ENCODE assay signal across 2 cellular contexts in the genomic region with DNA sequence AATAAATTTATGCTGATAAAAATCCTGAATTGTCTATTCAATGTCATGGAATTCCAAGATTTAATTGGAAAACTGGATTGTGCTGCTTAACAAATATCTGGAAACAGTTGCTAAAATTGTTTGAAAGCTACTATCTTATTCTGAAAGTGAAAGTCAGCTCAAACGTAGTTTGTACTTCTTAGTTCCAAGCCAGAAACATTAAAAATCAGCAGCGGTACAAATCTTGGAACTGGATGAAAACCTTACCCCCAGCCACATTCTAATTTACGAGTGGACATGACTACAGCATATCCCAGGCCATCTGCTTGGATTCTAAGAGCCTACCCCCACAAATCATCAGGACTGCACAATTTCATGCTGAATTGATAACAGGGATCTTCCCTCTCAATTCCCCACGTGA.
TF ChIP-seq lines count a peak whose summit lies in the region.

No MANE protein-coding gene starts in this region.

TF ChIP-seq in liver, 16 proteins besides CTCF, POLR2A, EP300 and RAD21:
- TF ChIP-seq, protein P1, sequence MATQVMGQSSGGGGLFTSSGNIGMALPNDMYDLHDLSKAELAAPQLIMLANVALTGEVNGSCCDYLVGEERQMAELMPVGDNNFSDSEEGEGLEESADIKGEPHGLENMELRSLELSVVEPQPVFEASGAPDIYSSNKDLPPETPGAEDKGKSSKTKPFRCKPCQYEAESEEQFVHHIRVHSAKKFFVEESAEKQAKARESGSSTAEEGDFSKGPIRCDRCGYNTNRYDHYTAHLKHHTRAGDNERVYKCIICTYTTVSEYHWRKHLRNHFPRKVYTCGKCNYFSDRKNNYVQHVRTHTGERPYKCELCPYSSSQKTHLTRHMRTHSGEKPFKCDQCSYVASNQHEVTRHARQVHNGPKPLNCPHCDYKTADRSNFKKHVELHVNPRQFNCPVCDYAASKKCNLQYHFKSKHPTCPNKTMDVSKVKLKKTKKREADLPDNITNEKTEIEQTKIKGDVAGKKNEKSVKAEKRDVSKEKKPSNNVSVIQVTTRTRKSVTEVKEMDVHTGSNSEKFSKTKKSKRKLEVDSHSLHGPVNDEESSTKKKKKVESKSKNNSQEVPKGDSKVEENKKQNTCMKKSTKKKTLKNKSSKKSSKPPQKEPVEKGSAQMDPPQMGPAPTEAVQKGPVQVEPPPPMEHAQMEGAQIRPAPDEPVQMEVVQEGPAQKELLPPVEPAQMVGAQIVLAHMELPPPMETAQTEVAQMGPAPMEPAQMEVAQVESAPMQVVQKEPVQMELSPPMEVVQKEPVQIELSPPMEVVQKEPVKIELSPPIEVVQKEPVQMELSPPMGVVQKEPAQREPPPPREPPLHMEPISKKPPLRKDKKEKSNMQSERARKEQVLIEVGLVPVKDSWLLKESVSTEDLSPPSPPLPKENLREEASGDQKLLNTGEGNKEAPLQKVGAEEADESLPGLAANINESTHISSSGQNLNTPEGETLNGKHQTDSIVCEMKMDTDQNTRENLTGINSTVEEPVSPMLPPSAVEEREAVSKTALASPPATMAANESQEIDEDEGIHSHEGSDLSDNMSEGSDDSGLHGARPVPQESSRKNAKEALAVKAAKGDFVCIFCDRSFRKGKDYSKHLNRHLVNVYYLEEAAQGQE (IDR thresholded peaks at IDR 0.05): peak; percentile 22
- TF ChIP-seq JUND (IDR thresholded peaks at IDR 0.05): no peak

TF ChIP-seq in HepG2, 621 proteins besides CTCF, POLR2A, EP300 and RAD21:
- TF ChIP-seq TARDBP (CRISPR knock-in tag; IDR thresholded peaks at IDR 0.05) (no peak), TOE1 (CRISPR knock-in tag; IDR thresholded peaks at IDR 0.05) (no peak), ATM (IDR thresholded peaks at IDR 0.05; ENCODE audit: borderline replicate concordance) (no peak), ZFP36 (IDR thresholded peaks at IDR 0.05; ENCODE audit: borderline replicate concordance, low read depth, low read length, partially characterized antibody) (no peak), ZNF207 (IDR thresholded peaks at IDR 0.05; ENCODE audit: borderline replicate concordance) (no peak), ZNF567 (CRISPR knock-in tag; IDR thresholded peaks at IDR 0.05; ENCODE audit: borderline replicate concordance) (no peak), SSRP1 (CRISPR knock-in tag; IDR thresholded peaks at IDR 0.05) (no peak), PITX1 (CRISPR knock-in tag; IDR thresholded peaks at IDR 0.05) (no peak), FOSL2 (CRISPR knock-in tag; IDR thresholded peaks at IDR 0.05) (no peak), LCORL (IDR thresholded peaks at IDR 0.05) (no peak), LCORL (CRISPR knock-in tag; IDR thresholded peaks at IDR 0.05) (no peak), ZNF256 (CRISPR knock-in tag; conservative IDR thresholded peaks at IDR 0.05) (no peak), BORCS8-MEF2B (CRISPR knock-in tag; IDR thresholded peaks at IDR 0.05) (no peak), NFE2L1 (CRISPR knock-in tag; IDR thresholded peaks at IDR 0.05; ENCODE audit: borderline replicate concordance) (no peak), CBX1 (IDR thresholded peaks at IDR 0.05; ENCODE audit: low read depth) (no peak), ZMYM2 (CRISPR knock-in tag; IDR thresholded peaks at IDR 0.05) (no peak)
- TF ChIP-seq, protein P2, sequence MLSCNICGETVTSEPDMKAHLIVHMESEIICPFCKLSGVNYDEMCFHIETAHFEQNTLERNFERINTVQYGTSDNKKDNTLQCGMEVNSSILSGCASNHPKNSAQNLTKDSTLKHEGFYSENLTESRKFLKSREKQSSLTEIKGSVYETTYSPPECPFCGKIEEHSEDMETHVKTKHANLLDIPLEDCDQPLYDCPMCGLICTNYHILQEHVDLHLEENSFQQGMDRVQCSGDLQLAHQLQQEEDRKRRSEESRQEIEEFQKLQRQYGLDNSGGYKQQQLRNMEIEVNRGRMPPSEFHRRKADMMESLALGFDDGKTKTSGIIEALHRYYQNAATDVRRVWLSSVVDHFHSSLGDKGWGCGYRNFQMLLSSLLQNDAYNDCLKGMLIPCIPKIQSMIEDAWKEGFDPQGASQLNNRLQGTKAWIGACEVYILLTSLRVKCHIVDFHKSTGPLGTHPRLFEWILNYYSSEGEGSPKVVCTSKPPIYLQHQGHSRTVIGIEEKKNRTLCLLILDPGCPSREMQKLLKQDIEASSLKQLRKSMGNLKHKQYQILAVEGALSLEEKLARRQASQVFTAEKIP (CRISPR knock-in tag; IDR thresholded peaks at IDR 0.05; ENCODE audit: borderline replicate concordance): no peak
- TF ChIP-seq, protein P3, sequence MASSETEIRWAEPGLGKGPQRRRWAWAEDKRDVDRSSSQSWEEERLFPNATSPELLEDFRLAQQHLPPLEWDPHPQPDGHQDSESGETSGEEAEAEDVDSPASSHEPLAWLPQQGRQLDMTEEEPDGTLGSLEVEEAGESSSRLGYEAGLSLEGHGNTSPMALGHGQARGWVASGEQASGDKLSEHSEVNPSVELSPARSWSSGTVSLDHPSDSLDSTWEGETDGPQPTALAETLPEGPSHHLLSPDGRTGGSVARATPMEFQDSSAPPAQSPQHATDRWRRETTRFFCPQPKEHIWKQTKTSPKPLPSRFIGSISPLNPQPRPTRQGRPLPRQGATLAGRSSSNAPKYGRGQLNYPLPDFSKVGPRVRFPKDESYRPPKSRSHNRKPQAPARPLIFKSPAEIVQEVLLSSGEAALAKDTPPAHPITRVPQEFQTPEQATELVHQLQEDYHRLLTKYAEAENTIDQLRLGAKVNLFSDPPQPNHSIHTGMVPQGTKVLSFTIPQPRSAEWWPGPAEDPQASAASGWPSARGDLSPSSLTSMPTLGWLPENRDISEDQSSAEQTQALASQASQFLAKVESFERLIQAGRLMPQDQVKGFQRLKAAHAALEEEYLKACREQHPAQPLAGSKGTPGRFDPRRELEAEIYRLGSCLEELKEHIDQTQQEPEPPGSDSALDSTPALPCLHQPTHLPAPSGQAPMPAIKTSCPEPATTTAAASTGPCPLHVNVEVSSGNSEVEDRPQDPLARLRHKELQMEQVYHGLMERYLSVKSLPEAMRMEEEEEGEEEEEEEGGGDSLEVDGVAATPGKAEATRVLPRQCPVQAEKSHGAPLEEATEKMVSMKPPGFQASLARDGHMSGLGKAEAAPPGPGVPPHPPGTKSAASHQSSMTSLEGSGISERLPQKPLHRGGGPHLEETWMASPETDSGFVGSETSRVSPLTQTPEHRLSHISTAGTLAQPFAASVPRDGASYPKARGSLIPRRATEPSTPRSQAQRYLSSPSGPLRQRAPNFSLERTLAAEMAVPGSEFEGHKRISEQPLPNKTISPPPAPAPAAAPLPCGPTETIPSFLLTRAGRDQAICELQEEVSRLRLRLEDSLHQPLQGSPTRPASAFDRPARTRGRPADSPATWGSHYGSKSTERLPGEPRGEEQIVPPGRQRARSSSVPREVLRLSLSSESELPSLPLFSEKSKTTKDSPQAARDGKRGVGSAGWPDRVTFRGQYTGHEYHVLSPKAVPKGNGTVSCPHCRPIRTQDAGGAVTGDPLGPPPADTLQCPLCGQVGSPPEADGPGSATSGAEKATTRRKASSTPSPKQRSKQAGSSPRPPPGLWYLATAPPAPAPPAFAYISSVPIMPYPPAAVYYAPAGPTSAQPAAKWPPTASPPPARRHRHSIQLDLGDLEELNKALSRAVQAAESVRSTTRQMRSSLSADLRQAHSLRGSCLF (CRISPR knock-in tag; IDR thresholded peaks at IDR 0.05; ENCODE audit: borderline replicate concordance): no peak
- TF ChIP-seq, protein P4, sequence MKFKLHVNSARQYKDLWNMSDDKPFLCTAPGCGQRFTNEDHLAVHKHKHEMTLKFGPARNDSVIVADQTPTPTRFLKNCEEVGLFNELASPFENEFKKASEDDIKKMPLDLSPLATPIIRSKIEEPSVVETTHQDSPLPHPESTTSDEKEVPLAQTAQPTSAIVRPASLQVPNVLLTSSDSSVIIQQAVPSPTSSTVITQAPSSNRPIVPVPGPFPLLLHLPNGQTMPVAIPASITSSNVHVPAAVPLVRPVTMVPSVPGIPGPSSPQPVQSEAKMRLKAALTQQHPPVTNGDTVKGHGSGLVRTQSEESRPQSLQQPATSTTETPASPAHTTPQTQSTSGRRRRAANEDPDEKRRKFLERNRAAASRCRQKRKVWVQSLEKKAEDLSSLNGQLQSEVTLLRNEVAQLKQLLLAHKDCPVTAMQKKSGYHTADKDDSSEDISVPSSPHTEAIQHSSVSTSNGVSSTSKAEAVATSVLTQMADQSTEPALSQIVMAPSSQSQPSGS (CRISPR knock-in tag; IDR thresholded peaks at IDR 0.05): no peak
- TF ChIP-seq, protein P5, sequence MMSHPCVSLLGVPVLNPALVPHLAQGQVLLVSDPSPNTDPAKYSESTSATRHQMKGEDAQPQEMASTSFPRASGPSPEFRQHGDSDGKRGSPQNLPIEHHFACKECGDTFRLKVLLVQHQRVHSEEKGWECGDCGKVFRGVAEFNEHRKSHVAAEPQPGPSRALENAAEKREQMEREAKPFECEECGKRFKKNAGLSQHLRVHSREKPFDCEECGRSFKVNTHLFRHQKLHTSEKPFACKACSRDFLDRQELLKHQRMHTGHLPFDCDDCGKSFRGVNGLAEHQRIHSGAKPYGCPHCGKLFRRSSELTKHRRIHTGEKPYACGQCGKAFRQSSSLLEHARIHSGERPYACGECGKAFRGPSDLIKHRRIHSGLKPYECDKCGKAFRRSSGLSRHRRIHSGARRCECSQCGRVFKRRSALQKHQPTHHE (CRISPR knock-in tag; IDR thresholded peaks at IDR 0.05; ENCODE audit: borderline replicate concordance): no peak
